In the genomic region with DNA sequence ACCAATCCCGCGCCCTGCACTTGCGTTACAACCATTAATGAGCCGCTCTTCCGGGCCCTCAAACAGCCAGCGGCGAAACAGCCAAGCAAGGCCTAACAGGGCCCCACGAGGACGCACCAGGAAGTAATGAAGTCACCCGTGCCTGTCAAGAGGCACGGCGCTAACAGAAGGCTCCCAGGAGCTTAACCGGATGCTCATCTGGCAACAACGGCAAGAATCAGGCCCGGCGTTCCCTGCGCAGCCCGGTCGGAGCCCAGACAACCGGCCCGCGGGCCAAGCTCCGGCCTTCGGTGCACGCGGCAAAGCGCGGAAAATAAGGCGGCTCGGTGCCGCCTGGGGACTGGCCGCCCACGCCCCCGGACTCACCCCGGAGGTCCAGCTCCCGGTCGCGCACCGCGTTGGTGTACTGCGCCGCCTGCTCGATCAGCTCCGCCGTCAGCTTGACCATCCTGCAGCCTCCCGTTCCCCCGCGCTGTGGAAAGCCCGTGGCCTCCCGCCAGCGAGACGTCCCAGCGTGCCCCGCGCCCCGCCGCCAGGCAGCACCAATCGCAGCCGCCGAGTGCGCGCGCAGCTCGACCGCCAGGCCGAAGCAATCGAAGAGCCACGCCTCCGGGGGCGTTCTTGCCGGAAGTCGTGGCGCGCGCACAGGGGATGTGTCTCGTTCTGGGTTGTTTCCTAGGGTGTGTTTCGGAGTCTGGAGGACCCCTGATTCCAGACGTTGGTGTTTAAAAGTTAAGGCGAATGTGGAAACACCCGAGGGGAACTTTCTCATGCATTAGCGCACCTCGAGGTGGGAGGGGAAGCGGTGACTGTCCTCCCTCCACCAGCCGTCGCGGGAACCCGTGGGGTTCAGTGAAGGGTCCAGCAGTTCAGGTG, we compare ENCODE assay signal across 1 cellular context.
TF ChIP-seq lines count a peak whose summit lies in the region.

A gene (minus strand): TSS at position 518 of the 876 bp plus-strand sequence. CDS start 70 bp downstream, at position 448.

TF ChIP-seq in K562, 482 proteins besides CTCF, POLR2A, EP300 and RAD21 (continued from another document and continues in another):
- TF ChIP-seq, protein P1, sequence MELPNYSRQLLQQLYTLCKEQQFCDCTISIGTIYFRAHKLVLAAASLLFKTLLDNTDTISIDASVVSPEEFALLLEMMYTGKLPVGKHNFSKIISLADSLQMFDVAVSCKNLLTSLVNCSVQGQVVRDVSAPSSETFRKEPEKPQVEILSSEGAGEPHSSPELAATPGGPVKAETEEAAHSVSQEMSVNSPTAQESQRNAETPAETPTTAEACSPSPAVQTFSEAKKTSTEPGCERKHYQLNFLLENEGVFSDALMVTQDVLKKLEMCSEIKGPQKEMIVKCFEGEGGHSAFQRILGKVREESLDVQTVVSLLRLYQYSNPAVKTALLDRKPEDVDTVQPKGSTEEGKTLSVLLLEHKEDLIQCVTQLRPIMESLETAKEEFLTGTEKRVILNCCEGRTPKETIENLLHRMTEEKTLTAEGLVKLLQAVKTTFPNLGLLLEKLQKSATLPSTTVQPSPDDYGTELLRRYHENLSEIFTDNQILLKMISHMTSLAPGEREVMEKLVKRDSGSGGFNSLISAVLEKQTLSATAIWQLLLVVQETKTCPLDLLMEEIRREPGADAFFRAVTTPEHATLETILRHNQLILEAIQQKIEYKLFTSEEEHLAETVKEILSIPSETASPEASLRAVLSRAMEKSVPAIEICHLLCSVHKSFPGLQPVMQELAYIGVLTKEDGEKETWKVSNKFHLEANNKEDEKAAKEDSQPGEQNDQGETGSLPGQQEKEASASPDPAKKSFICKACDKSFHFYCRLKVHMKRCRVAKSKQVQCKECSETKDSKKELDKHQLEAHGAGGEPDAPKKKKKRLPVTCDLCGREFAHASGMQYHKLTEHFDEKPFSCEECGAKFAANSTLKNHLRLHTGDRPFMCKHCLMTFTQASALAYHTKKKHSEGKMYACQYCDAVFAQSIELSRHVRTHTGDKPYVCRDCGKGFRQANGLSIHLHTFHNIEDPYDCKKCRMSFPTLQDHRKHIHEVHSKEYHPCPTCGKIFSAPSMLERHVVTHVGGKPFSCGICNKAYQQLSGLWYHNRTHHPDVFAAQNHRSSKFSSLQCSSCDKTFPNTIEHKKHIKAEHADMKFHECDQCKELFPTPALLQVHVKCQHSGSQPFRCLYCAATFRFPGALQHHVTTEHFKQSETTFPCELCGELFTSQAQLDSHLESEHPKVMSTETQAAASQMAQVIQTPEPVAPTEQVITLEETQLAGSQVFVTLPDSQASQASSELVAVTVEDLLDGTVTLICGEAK (IDR thresholded peaks at IDR 0.05), result peak; percentile 83
- TF ChIP-seq, protein P1 (CRISPR knock-in tag; IDR thresholded peaks at IDR 0.05), result no peak
- TF ChIP-seq KDM1A (IDR thresholded peaks at IDR 0.05) (no peak), KLF1 (tag; IDR thresholded peaks at IDR 0.05) (peak; percentile 62; the same call in 1 of the 2 replicates), ZNF239 (CRISPR knock-in tag; IDR thresholded peaks at IDR 0.05) (no peak), TEAD2 (tag; IDR thresholded peaks at IDR 0.05) (no peak), RB1 (IDR thresholded peaks at IDR 0.05; ENCODE audit: low read depth) (peak; percentile 97), FOXM1 (IDR thresholded peaks at IDR 0.05; ENCODE audit: low read depth) (peak; percentile 18; the same call in 1 of the 2 replicates), FOXM1 (CRISPR knock-in tag; IDR thresholded peaks at IDR 0.05; ENCODE audit: low read depth) (no peak; the same call in 1 of the 2 replicates), ZKSCAN3 (CRISPR knock-in tag; IDR thresholded peaks at IDR 0.05) (no peak), MECOM (CRISPR knock-in tag; IDR thresholded peaks at IDR 0.05) (no peak), ZFPM2 (CRISPR knock-in tag; IDR thresholded peaks at IDR 0.05) (no peak), MIER1 (IDR thresholded peaks at IDR 0.05; ENCODE audit: low read depth) (no peak), STAG1 (CRISPR knock-in tag; IDR thresholded peaks at IDR 0.05; ENCODE audit: borderline replicate concordance) (peak; percentile 48; the same call in 1 of the 2 replicates), ELF4 (CRISPR knock-in tag; IDR thresholded peaks at IDR 0.05) (no peak), NFIC (IDR thresholded peaks at IDR 0.05) (peak; percentile 89), E2F3 (CRISPR knock-in tag; IDR thresholded peaks at IDR 0.05) (peak; percentile 91), MTA3 (IDR thresholded peaks at IDR 0.05; ENCODE audit: borderline replicate concordance) (peak; percentile 84; the same call in 1 of the 2 replicates), CBX8 (IDR thresholded peaks at IDR 0.05; ENCODE audit: borderline replicate concordance, extremely low read depth, low read depth, low read length, poor library complexity, severe bottlenecking) (no peak), BRF1 (IDR thresholded peaks at IDR 0.05; ENCODE audit: borderline replicate concordance, extremely low read depth, insufficient read length) (no peak), ZNF507 (tag; conservative IDR thresholded peaks at IDR 0.05) (no peak), ETV1 (tag; conservative IDR thresholded peaks at IDR 0.05; ENCODE audit: low read depth) (peak; percentile 80), SRF (CRISPR knock-in tag; IDR thresholded peaks at IDR 0.05) (0 out of 4 replicates have a peak, but pooled peaks of 1 of the 2 experiments have one; percentile 45), XRCC3 (IDR thresholded peaks at IDR 0.05) (no peak), NFE2 (IDR thresholded peaks at IDR 0.05; ENCODE audit: low read depth) (no peak), SRSF7 (optimal IDR thresholded peaks at IDR 0.05; ENCODE audit: low read depth, low read length) (no peak), GABPA (tag; conservative IDR thresholded peaks at IDR 0.05; ENCODE audit: low read depth) (peak; percentile 93)
- TF ChIP-seq, protein P2, sequence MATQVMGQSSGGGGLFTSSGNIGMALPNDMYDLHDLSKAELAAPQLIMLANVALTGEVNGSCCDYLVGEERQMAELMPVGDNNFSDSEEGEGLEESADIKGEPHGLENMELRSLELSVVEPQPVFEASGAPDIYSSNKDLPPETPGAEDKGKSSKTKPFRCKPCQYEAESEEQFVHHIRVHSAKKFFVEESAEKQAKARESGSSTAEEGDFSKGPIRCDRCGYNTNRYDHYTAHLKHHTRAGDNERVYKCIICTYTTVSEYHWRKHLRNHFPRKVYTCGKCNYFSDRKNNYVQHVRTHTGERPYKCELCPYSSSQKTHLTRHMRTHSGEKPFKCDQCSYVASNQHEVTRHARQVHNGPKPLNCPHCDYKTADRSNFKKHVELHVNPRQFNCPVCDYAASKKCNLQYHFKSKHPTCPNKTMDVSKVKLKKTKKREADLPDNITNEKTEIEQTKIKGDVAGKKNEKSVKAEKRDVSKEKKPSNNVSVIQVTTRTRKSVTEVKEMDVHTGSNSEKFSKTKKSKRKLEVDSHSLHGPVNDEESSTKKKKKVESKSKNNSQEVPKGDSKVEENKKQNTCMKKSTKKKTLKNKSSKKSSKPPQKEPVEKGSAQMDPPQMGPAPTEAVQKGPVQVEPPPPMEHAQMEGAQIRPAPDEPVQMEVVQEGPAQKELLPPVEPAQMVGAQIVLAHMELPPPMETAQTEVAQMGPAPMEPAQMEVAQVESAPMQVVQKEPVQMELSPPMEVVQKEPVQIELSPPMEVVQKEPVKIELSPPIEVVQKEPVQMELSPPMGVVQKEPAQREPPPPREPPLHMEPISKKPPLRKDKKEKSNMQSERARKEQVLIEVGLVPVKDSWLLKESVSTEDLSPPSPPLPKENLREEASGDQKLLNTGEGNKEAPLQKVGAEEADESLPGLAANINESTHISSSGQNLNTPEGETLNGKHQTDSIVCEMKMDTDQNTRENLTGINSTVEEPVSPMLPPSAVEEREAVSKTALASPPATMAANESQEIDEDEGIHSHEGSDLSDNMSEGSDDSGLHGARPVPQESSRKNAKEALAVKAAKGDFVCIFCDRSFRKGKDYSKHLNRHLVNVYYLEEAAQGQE (CRISPR knock-in tag; IDR thresholded peaks at IDR 0.05; ENCODE audit: low read depth), result no peak; the same call in 1 of the 2 replicates
- TF ChIP-seq, protein P3, sequence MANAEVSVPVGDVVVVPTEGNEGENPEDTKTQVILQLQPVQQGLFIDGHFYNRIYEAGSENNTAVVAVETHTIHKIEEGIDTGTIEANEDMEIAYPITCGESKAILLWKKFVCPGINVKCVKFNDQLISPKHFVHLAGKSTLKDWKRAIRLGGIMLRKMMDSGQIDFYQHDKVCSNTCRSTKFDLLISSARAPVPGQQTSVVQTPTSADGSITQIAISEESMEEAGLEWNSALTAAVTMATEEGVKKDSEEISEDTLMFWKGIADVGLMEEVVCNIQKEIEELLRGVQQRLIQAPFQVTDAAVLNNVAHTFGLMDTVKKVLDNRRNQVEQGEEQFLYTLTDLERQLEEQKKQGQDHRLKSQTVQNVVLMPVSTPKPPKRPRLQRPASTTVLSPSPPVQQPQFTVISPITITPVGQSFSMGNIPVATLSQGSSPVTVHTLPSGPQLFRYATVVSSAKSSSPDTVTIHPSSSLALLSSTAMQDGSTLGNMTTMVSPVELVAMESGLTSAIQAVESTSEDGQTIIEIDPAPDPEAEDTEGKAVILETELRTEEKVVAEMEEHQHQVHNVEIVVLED (CRISPR knock-in tag; IDR thresholded peaks at IDR 0.05), result peak; percentile 88
- TF ChIP-seq, protein P4, sequence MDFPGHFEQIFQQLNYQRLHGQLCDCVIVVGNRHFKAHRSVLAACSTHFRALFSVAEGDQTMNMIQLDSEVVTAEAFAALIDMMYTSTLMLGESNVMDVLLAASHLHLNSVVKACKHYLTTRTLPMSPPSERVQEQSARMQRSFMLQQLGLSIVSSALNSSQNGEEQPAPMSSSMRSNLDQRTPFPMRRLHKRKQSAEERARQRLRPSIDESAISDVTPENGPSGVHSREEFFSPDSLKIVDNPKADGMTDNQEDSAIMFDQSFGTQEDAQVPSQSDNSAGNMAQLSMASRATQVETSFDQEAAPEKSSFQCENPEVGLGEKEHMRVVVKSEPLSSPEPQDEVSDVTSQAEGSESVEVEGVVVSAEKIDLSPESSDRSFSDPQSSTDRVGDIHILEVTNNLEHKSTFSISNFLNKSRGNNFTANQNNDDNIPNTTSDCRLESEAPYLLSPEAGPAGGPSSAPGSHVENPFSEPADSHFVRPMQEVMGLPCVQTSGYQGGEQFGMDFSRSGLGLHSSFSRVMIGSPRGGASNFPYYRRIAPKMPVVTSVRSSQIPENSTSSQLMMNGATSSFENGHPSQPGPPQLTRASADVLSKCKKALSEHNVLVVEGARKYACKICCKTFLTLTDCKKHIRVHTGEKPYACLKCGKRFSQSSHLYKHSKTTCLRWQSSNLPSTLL (IDR thresholded peaks at IDR 0.05), result no peak
- TF ChIP-seq, protein P5, sequence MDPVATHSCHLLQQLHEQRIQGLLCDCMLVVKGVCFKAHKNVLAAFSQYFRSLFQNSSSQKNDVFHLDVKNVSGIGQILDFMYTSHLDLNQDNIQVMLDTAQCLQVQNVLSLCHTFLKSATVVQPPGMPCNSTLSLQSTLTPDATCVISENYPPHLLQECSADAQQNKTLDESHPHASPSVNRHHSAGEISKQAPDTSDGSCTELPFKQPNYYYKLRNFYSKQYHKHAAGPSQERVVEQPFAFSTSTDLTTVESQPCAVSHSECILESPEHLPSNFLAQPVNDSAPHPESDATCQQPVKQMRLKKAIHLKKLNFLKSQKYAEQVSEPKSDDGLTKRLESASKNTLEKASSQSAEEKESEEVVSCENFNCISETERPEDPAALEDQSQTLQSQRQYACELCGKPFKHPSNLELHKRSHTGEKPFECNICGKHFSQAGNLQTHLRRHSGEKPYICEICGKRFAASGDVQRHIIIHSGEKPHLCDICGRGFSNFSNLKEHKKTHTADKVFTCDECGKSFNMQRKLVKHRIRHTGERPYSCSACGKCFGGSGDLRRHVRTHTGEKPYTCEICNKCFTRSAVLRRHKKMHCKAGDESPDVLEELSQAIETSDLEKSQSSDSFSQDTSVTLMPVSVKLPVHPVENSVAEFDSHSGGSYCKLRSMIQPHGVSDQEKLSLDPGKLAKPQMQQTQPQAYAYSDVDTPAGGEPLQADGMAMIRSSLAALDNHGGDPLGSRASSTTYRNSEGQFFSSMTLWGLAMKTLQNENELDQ (CRISPR knock-in tag; IDR thresholded peaks at IDR 0.05; ENCODE audit: borderline replicate concordance), result no peak
- TF ChIP-seq, protein P6, sequence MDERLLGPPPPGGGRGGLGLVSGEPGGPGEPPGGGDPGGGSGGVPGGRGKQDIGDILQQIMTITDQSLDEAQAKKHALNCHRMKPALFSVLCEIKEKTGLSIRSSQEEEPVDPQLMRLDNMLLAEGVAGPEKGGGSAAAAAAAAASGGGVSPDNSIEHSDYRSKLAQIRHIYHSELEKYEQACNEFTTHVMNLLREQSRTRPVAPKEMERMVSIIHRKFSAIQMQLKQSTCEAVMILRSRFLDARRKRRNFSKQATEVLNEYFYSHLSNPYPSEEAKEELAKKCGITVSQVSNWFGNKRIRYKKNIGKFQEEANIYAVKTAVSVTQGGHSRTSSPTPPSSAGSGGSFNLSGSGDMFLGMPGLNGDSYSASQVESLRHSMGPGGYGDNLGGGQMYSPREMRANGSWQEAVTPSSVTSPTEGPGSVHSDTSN (CRISPR knock-in tag; IDR thresholded peaks at IDR 0.05; ENCODE audit: low read depth), result no peak
- TF ChIP-seq, protein P6 (tag; conservative IDR thresholded peaks at IDR 0.05; ENCODE audit: low read depth), result no peak
